Comparison of ENCODE assay signal across 27 cellular contexts in genomic region chr20:57195759-57196100, GRCh38.
"Had no signal": no experiment of that assay in that cellular context is flagged by ENCODE, and none has a peak within 500 bp of the region (broad histone marks: within the 10 kb centered on the region; RNA-seq: fewer than 3 reads in every experiment).

No MANE protein-coding gene starts in this region.

- H3K9me3 ChIP-seq: body of pancreas, esophagus muscularis mucosa, gastrocnemius medialis, left ventricle myocardium inferior, neutrophil, pancreas, psoas muscle, right atrium auricular region, tibial nerve had no signal

- H3K4me1 Mint-ChIP-seq: activated CD4-positive, alpha-beta memory T cell treated with anti-CD3 and anti-CD28 coated beads, Interleukin-2, amount 10 ng/mL, durations not matched to agents 7 days and 5 days; activated CD4-positive, alpha-beta T cell treated with anti-CD3 and anti-CD28 coated beads, Interleukin-2, amount 10 ng/mL, durations not matched to agents 24 days and 14 days; activated naive CD4-positive, alpha-beta T cell treated with anti-CD3 and anti-CD28 coated beads, Interleukin-2, amount 10 ng/mL, durations not matched to agents 7 days and 5 days; activated naive CD8-positive, alpha-beta T cell treated with anti-CD3 and anti-CD28 coated beads, Interleukin-2, amount 50 U/mL, for 24 hours; T-helper 17 cell had no signal

- H3K36me3 ChIP-seq: esophagus muscularis mucosa, gastrocnemius medialis, left ventricle myocardium inferior, neutrophil, pancreas, right atrium auricular region had no signal

- H3K9me3 Mint-ChIP-seq: activated CD4-positive, alpha-beta memory T cell treated with anti-CD3 and anti-CD28 coated beads, Interleukin-2, amount 10 ng/mL, durations not matched to agents 7 days and 5 days; activated CD4-positive, alpha-beta T cell treated with anti-CD3 and anti-CD28 coated beads, Interleukin-2, amount 10 ng/mL, durations not matched to agents 24 days and 14 days; activated naive CD4-positive, alpha-beta T cell treated with anti-CD3 and anti-CD28 coated beads, Interleukin-2, amount 10 ng/mL, durations not matched to agents 7 days and 5 days; activated naive CD8-positive, alpha-beta T cell treated with anti-CD3 and anti-CD28 coated beads, Interleukin-2, amount 50 U/mL, for 24 hours; activated T-cell treated with anti-CD3 and anti-CD28 coated beads, Interleukin-2, amount 50 U/mL, for 72 hours; natural killer cell treated with Interleukin-12 subunit alpha and Interleukin-12 subunit beta and Interleukin-15 and Interleukin-18, amount 100 ng/mL, for 72 hours; stimulated activated naive CD8-positive, alpha-beta T cell treated with anti-CD3 and anti-CD28 coated beads, Interleukin-15, Interleukin-2, amounts not matched to agents 100 ng/mL and 50 ng/mL, for 24 hours had no signal

- H3K27me3 Mint-ChIP-seq: activated CD4-positive, alpha-beta memory T cell treated with anti-CD3 and anti-CD28 coated beads, Interleukin-2, amount 10 ng/mL, durations not matched to agents 7 days and 5 days; activated CD4-positive, alpha-beta T cell treated with anti-CD3 and anti-CD28 coated beads, Interleukin-2, amount 10 ng/mL, durations not matched to agents 24 days and 14 days; activated naive CD8-positive, alpha-beta T cell treated with anti-CD3 and anti-CD28 coated beads, Interleukin-2, amount 50 U/mL, for 24 hours; stimulated activated naive CD8-positive, alpha-beta T cell treated with anti-CD3 and anti-CD28 coated beads, Interleukin-15, Interleukin-2, amounts not matched to agents 100 ng/mL and 50 ng/mL, for 24 hours had no signal

- FAIRE-seq: endothelial cell of umbilical vein, pancreas had no signal

- ATAC-seq: activated CD4-positive, CD25-positive, alpha-beta regulatory T cell treated with anti-CD3 and anti-CD28 coated beads, Interleukin-2, amount 50 U/mL, for 24 hours; activated naive CD8-positive, alpha-beta T cell treated with anti-CD3 and anti-CD28 coated beads, Interleukin-2, amount 50 U/mL, for 24 hours; activated T-cell treated with anti-CD3 and anti-CD28 coated beads, Interleukin-2, amount 50 U/mL, for 72 hours; body of pancreas; natural killer cell treated with Interleukin-12 subunit alpha and Interleukin-12 subunit beta and Interleukin-15 and Interleukin-18, amount 100 ng/mL, for 72 hours; pancreas; T-helper 17 cell had no signal

- H3K27ac Mint-ChIP-seq: activated CD4-positive, alpha-beta memory T cell treated with anti-CD3 and anti-CD28 coated beads, Interleukin-2, amount 10 ng/mL, durations not matched to agents 7 days and 5 days; activated CD4-positive, alpha-beta T cell treated with anti-CD3 and anti-CD28 coated beads, Interleukin-2, amount 10 ng/mL, durations not matched to agents 24 days and 14 days; activated naive CD4-positive, alpha-beta T cell treated with anti-CD3 and anti-CD28 coated beads, Interleukin-2, amount 10 ng/mL, durations not matched to agents 7 days and 5 days; activated naive CD8-positive, alpha-beta T cell treated with anti-CD3 and anti-CD28 coated beads, Interleukin-2, amount 50 U/mL, for 24 hours; activated T-cell treated with anti-CD3 and anti-CD28 coated beads, Interleukin-2, amount 50 U/mL, for 72 hours; natural killer cell treated with Interleukin-12 subunit alpha and Interleukin-12 subunit beta and Interleukin-15 and Interleukin-18, amount 100 ng/mL, for 72 hours; stimulated activated naive CD8-positive, alpha-beta T cell treated with anti-CD3 and anti-CD28 coated beads, Interleukin-15, Interleukin-2, amounts not matched to agents 100 ng/mL and 50 ng/mL, for 24 hours; T-helper 17 cell had no signal

- H3K36me3 Mint-ChIP-seq: activated naive CD4-positive, alpha-beta T cell treated with anti-CD3 and anti-CD28 coated beads, Interleukin-2, amount 10 ng/mL, durations not matched to agents 7 days and 5 days; natural killer cell treated with Interleukin-12 subunit alpha and Interleukin-12 subunit beta and Interleukin-15 and Interleukin-18, amount 100 ng/mL, for 72 hours had no signal

- H3K4me3 ChIP-seq: body of pancreas, esophagus muscularis mucosa, gastrocnemius medialis, left ventricle myocardium inferior, pancreas, psoas muscle, right atrium auricular region, tibial nerve had no signal

- H3K27ac ChIP-seq: body of pancreas, esophagus muscularis mucosa, gastrocnemius medialis, left ventricle myocardium inferior, neutrophil, pancreas, psoas muscle, right atrium auricular region, tibial nerve had no signal

- DNase-seq: activated CD4-positive, alpha-beta memory T cell treated with anti-CD3 and anti-CD28 coated beads, Interleukin-2, amount 10 ng/mL, durations not matched to agents 7 days and 5 days; activated CD4-positive, alpha-beta T cell treated with anti-CD3 and anti-CD28 coated beads, Interleukin-2, amount 10 ng/mL, durations not matched to agents 24 days and 14 days; activated effector memory CD4-positive, alpha-beta T cell treated with Interleukin-2 at 50 U/mL for 16 hours; activated naive CD4-positive, alpha-beta T cell treated with anti-CD3 and anti-CD28 coated beads, Interleukin-2, amount 10 ng/mL, durations not matched to agents 7 days and 5 days; activated naive CD8-positive, alpha-beta T cell treated with anti-CD3 and anti-CD28 coated beads, Interleukin-2, amount 50 U/mL, for 24 hours; activated T-cell treated with anti-CD3 and anti-CD28 coated beads, Interleukin-2, amount 50 U/mL, for 72 hours; body of pancreas; central memory CD4-positive, alpha-beta T cell; dermis blood vessel endothelial cell; effector memory CD4-positive, alpha-beta T cell; hippocampal formation; left ventricle myocardium inferior; midbrain; stimulated activated CD4-positive, alpha-beta T cell treated with anti-CD3 and anti-CD28 coated beads, Interleukin-1b, Interleukin-23, amount 100 ng/mL, for 48 hours; substantia nigra; T-helper 17 cell had no signal

- H3K4me1 ChIP-seq: esophagus muscularis mucosa, gastrocnemius medialis, psoas muscle, right atrium auricular region had no signal

- H3K4me3 Mint-ChIP-seq: activated CD4-positive, alpha-beta memory T cell treated with anti-CD3 and anti-CD28 coated beads, Interleukin-2, amount 10 ng/mL, durations not matched to agents 7 days and 5 days; activated CD4-positive, alpha-beta T cell treated with anti-CD3 and anti-CD28 coated beads, Interleukin-2, amount 10 ng/mL, durations not matched to agents 24 days and 14 days; activated naive CD4-positive, alpha-beta T cell treated with anti-CD3 and anti-CD28 coated beads, Interleukin-2, amount 10 ng/mL, durations not matched to agents 7 days and 5 days; activated naive CD8-positive, alpha-beta T cell treated with anti-CD3 and anti-CD28 coated beads, Interleukin-2, amount 50 U/mL, for 24 hours; activated T-cell treated with anti-CD3 and anti-CD28 coated beads, Interleukin-2, amount 50 U/mL, for 72 hours; natural killer cell treated with Interleukin-12 subunit alpha and Interleukin-12 subunit beta and Interleukin-15 and Interleukin-18, amount 100 ng/mL, for 72 hours; stimulated activated naive CD8-positive, alpha-beta T cell treated with anti-CD3 and anti-CD28 coated beads, Interleukin-15, Interleukin-2, amounts not matched to agents 100 ng/mL and 50 ng/mL, for 24 hours; T-helper 17 cell had no signal

- H3K27me3 ChIP-seq: body of pancreas, neutrophil, pancreas, right atrium auricular region, tibial nerve had no signal
